Comparison of ENCODE assay signal across 8 cellular contexts in the genomic region with DNA sequence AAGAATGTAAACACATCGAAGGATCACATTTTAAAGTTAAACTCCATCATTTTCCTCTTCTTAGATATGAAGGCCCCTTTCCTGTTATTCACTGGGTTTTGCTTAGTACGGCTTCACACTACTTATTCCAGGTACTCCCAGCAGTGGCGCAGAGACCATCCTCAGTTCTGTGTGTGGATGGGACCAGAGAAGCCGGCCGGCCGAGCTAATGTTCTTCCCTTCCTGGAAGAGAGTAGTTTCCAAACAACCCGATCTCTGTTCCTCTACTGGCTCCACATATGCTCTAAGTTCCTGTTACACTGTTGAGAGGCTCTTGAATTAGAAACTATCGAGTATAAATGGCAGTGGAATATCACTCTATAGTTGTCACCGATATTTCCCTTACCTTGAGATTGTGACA. TPM values are rescaled to one million over a fixed set of nuclear protein-coding genes. Genes with fewer than 3 reads are reported as not detected.
DNase-seq lines count a peak whose midpoint lies in the region; ATAC-seq, FAIRE-seq and TF ChIP-seq lines count a peak whose summit lies in the region.

No MANE protein-coding gene starts in this region.

- no peak for DNase-seq in activated T-cell treated with anti-CD3 and anti-CD28 coated beads, Interleukin-2, amount 50 U/mL, for 24 hours
- DNase-seq in activated T-cell treated with anti-CD3 and anti-CD28 coated beads, Interleukin-2, amount 50 U/mL, for 1 hour, result no peak
- no peak for DNase-seq in WERI-Rb-1
- no peak for DNase-seq in heart right ventricle
- no peak for DNase-seq in skeletal muscle cell (ENCODE audit: low read depth)
- DNase-seq in DMS114 treated with DMSO at 0.1 percent for 48 hours (lab: John Stamatoyannopoulos, UW; ENCODE audit: unreplicated experiment), result no peak
- no peak for DNase-seq in GM12891 (ENCODE audit: insufficient read length, low spot score)

- peak in 3 of 8 donors; percentile 9 to 23 (median 9) for ATAC-seq in heart right ventricle
- ATAC-seq in HG02973 (IDR thresholded peaks at IDR 0.05; ENCODE audit: unreplicated experiment), result no peak

- TF ChIP-seq CTCF in WERI-Rb-1 (IDR thresholded peaks at IDR 0.05; ENCODE audit: low read depth, low read length) (no peak), heart right ventricle (IDR thresholded peaks at IDR 0.05) (no peak)

- H3K4me1 Mint-ChIP-seq in activated T-cell treated with anti-CD3 and anti-CD28 coated beads, Interleukin-2, amount 50 U/mL, for 24 hours (ENCODE audit: low read depth), result peaks cover 48% of the 10 kb centered on the region

- no peak for FAIRE-seq in GM12891 (lab: Jason Lieb, UNC)

- H3K36me3 Mint-ChIP-seq in activated T-cell treated with anti-CD3 and anti-CD28 coated beads, Interleukin-2, amount 50 U/mL, for 24 hours (ENCODE audit: low read depth), result peaks cover 50% of the 10 kb centered on the region

- H3K4me3 ChIP-seq in WERI-Rb-1 (ENCODE audit: low read depth, low read length) (no peak overlapping the region), heart right ventricle (peak overlapping the region; percentile 69 to 96 (median 92)), skeletal muscle cell (ENCODE audit: low read depth, low read length) (peak overlapping the region; percentile 92)

- no peaks in the 10 kb centered on the region for H3K9me3 Mint-ChIP-seq in activated T-cell treated with anti-CD3 and anti-CD28 coated beads, Interleukin-2, amount 50 U/mL, for 24 hours

- peak overlapping the region; percentile 91 for H3K4me3 Mint-ChIP-seq in activated T-cell treated with anti-CD3 and anti-CD28 coated beads, Interleukin-2, amount 50 U/mL, for 24 hours

- 66 to 76% methylated on average over 9 of the region's 9 CpGs for WGBS in heart right ventricle, 2 donors

- no peaks in the 10 kb centered on the region for H3K27me3 Mint-ChIP-seq in activated T-cell treated with anti-CD3 and anti-CD28 coated beads, Interleukin-2, amount 50 U/mL, for 24 hours

- peaks cover 3 to 24% (median 16%) of the 10 kb centered on the region in 9 donors for H3K4me1 ChIP-seq in heart right ventricle

- H3K27ac ChIP-seq in WERI-Rb-1 (peak overlapping the region; percentile 57; the same call in 1 of the 2 replicates), heart right ventricle (peak overlapping the region in 9 of 10 donors; percentile 60 to 92 (median 79))

- intact Hi-C loops in heart right ventricle (cut with DNase I), result no loop called here

- peak overlapping the region; percentile 83 for H3K27ac Mint-ChIP-seq in activated T-cell treated with anti-CD3 and anti-CD28 coated beads, Interleukin-2, amount 50 U/mL, for 24 hours

- H3K27me3 ChIP-seq in WERI-Rb-1 (ENCODE audit: insufficient read depth, low read depth, severe bottlenecking) (no peaks in the 10 kb centered on the region), heart right ventricle (no peaks in the 10 kb centered on the region)

- no peak for TF ChIP-seq POLR2A in GM12891 (IDR thresholded peaks at IDR 0.05; ENCODE audit: low read depth, low read length)

- H3K9me3 ChIP-seq in WERI-Rb-1 (ENCODE audit: severe bottlenecking) (no peaks in the 10 kb centered on the region), heart right ventricle (no peaks in the 10 kb centered on the region)

- H3K36me3 ChIP-seq in WERI-Rb-1, result peaks cover 25% of the 10 kb centered on the region
- peaks cover 0 to 39% (median 12%) of the 10 kb centered on the region in 9 donors for H3K36me3 ChIP-seq in heart right ventricle

TF ChIP-seq in GM12891, 5 proteins besides CTCF, POLR2A, EP300 and RAD21:
- TF ChIP-seq POLR2AphosphoS5 (IDR thresholded peaks at IDR 0.05; ENCODE audit: low read depth, low read length) (no peak), PAX5 (IDR thresholded peaks at IDR 0.05; ENCODE audit: insufficient read depth, low read length, severe bottlenecking) (no peak), POU2F2 (IDR thresholded peaks at IDR 0.05; ENCODE audit: low read depth, low read length) (no peak), SPI1 (IDR thresholded peaks at IDR 0.05; ENCODE audit: low read depth, low read length) (no peak), TAF1 (IDR thresholded peaks at IDR 0.05; ENCODE audit: low read depth, low read length) (no peak)

RNA-seq across cellular contexts. Expression of a gene that starts 0.7 kb away (rescaled TPM):
- 10 to 100 TPM in 9 of 10 donors, 1 to 10 TPM in 1; 8.3 to 14.5 (median 12.1) TPM for total RNA-seq in heart right ventricle
- polyA plus RNA-seq in heart right ventricle, result 1 to 10 TPM; 5.0 to 6.5 TPM
- polyA plus RNA-seq in GM12891 (2012; ENCODE audit: low read depth, missing spikeins), result 9.8 TPM
